ENCODE assay signal across 9 cellular contexts in genomic region chr6:31658983-31659648, GRCh38. TPM values are rescaled to one million over a fixed set of nuclear protein-coding genes. Genes with fewer than 3 reads are reported as not detected.
DNase-seq lines count a peak whose midpoint lies in the region; ATAC-seq, FAIRE-seq and TF ChIP-seq lines count a peak whose summit lies in the region.
"Had no signal": no experiment of that assay in that cellular context is flagged by ENCODE, and none has a peak within 500 bp of the region (broad histone marks: within the 10 kb centered on the region; RNA-seq: fewer than 3 reads in every experiment).

No MANE protein-coding gene starts in this region.

- H3K36me3 ChIP-seq in Caco-2 (ENCODE audit: control insufficient read depth, insufficient read depth, low read length) (peaks cover 9% of the 10 kb centered on the region), PC-9 (ENCODE audit: low read depth) (0 out of 2 replicates have a peak, but pooled peaks cover 10% of the 10 kb centered on the region), pancreas (no peaks in the 10 kb centered on the region)

- CTCF ChIA-PET in Caco-2 (lab: Charles Lee) (interaction anchor here (0.7 kb wide), 1 partner anchor 77 kb away, joined by 4 read pairs; the partner anchor contains the start of gene CLIC1), PC-9 (lab: Charles Lee) (no interaction called here)

- FAIRE-seq in pancreas (lab: Jason Lieb, UNC): no peak

- H3K27me3 Mint-ChIP-seq in Caco-2 (ENCODE audit: insufficient read depth, unreplicated experiment): no peaks in the 10 kb centered on the region

- POLR2A ChIA-PET in Caco-2 (lab: Charles Lee): interaction anchor here (1.0 to 2.4 kb wide), 2 partner anchors 31 to 156 kb away, joined by 4 to 5 read pairs; partner anchors contain the start of genes HSPA1A and HSPA1L
- POLR2A ChIA-PET in PC-9 (lab: Charles Lee; ENCODE audit: unreplicated experiment): no interaction called here

- intact Hi-C loops in Caco-2 (cut with micrococcal nuclease; ENCODE audit: unreplicated experiment) (no loop called here), PC-9 (cut with micrococcal nuclease; ENCODE audit: unreplicated experiment) (no loop called here), pancreas (cut with DNase I) (no loop called here)

- DNase-seq in Caco-2 (no peak), PC-9 (no peak), epithelial cell of prostate (ENCODE audit: low read depth, low spot score) (no peak), pancreas (no peak), dedifferentiated amniotic fluid mesenchymal stem cell (ENCODE audit: extremely low spot score) (no peak), NCI-H1436 (lab: John Stamatoyannopoulos, UW) (no peak)
- no peak for DNase-seq in activated CD4-positive, CD25-positive, alpha-beta regulatory T cell treated with anti-CD3 and anti-CD28 coated beads, Interleukin-2, amount 50 U/mL, for 72 hours
- DNase-seq: NCI-H146 had no signal

- 73 to 75% methylated on average over 13 of the region's 13 CpGs for WGBS in pancreas, 2 donors

- H3K9me3 ChIP-seq in Caco-2 (no peaks in the 10 kb centered on the region), PC-9 (ENCODE audit: insufficient read depth, low read depth) (no peaks in the 10 kb centered on the region), pancreas (no peaks in the 10 kb centered on the region)

- 0 out of 2 replicates have a peak, but pooled peaks cover 7% of the 10 kb centered on the region for H4K20me1 ChIP-seq in PC-9 (ENCODE audit: insufficient read depth)

- H3K4me2 ChIP-seq in PC-9: peak overlapping the region; percentile 88

- no peak for TF ChIP-seq CTCF in Caco-2 (IDR thresholded peaks at IDR 0.05; ENCODE audit: insufficient read depth in 1 of 2, low read depth in 1 of 2, low read length in 1 of 2, severe bottlenecking in 1 of 2, unreplicated experiment in 1 of 2)
- TF ChIP-seq CTCF in PC-9 (conservative IDR thresholded peaks at IDR 0.05): no peak
- TF ChIP-seq CTCF in pancreas (IDR thresholded peaks at IDR 0.05): no peak

- H3K4me3 Mint-ChIP-seq in Caco-2 (ENCODE audit: unreplicated experiment): peak overlapping the region; percentile 88

- ATAC-seq in pancreas (no peak), GM18867 (IDR thresholded peaks at IDR 0.05; ENCODE audit: unreplicated experiment) (no peak)

- no peak overlapping the region for H3K27ac ChIP-seq in PC-9
- peak overlapping the region; percentile 78 for H3K27ac ChIP-seq in epithelial cell of prostate
- no peak overlapping the region for H3K27ac ChIP-seq in pancreas

- no peaks in the 10 kb centered on the region for H3K9me2 ChIP-seq in PC-9 (ENCODE audit: insufficient read depth)

- peaks cover 47% of the 10 kb centered on the region for H3K4me1 Mint-ChIP-seq in Caco-2 (ENCODE audit: low read depth, unreplicated experiment)

- H3K4me3 ChIP-seq in Caco-2 (ENCODE audit: low read depth, low read length) (peak overlapping the region; percentile 53), PC-9 (peak overlapping the region; percentile 79), pancreas (peak overlapping the region in 3 of 4 donors; percentile 50 to 66 (median 63))

- peak overlapping the region; percentile 89 for H3K27ac Mint-ChIP-seq in Caco-2 (ENCODE audit: unreplicated experiment)

- H3K27me3 ChIP-seq in Caco-2 (replicated peaks; ENCODE audit: control insufficient read depth, insufficient read depth, low read length) (no peaks in the 10 kb centered on the region), PC-9 (ENCODE audit: insufficient read depth, low read depth) (no peaks in the 10 kb centered on the region), pancreas (no peaks in the 10 kb centered on the region)

- H3K36me3 Mint-ChIP-seq in Caco-2 (ENCODE audit: insufficient read depth, unreplicated experiment): peaks cover 73% of the 10 kb centered on the region

- H3K79me2 ChIP-seq in PC-9 (ENCODE audit: low read depth): peaks cover 44% of the 10 kb centered on the region

- H2AFZ ChIP-seq in PC-9: no peak overlapping the region

- BruUV-seq in Caco-2 (replicated peaks; lab: Mats Ljungman, UMichigan) (no TSS peak), PC-9 (replicated peaks; lab: Mats Ljungman, UMichigan) (no TSS peak)

- no peaks in the 10 kb centered on the region for H3K9me3 Mint-ChIP-seq in Caco-2 (ENCODE audit: unreplicated experiment)

- H3K4me1 ChIP-seq in Caco-2 (peaks cover 44% of the 10 kb centered on the region), PC-9 (replicated peaks; ENCODE audit: insufficient read depth) (peaks cover 23% of the 10 kb centered on the region), pancreas (peaks cover 19 to 27% (median 26%) of the 10 kb centered on the region in 3 donors)

- H3F3A ChIP-seq in PC-9 (ENCODE audit: insufficient read depth, low read depth): peaks cover 16% of the 10 kb centered on the region

RNA-seq across cellular contexts. Expression of gene C6orf47, which starts 1.5 kb away (rescaled TPM):
- total RNA-seq in Caco-2 (2022) (19.4 and 19.7 TPM in 2 replicates), PC-9 (2021) (17.2 and 17.8 TPM in 2 replicates), pancreas (10 to 100 TPM in 1 of 6 donors, 1 to 10 TPM in 5; 6.9 to 12.0 (median 9.0) TPM)
- polyA plus RNA-seq in pancreas: 10 to 100 TPM; 10.8 to 11.2 TPM

RNA-seq across cellular contexts. Expression of gene APOM, which starts 3.4 kb away (rescaled TPM):
- total RNA-seq in Caco-2 (2022) (14.8 and 15.8 TPM in 2 replicates), PC-9 (2021) (2.7 and 2.9 TPM in 2 replicates), pancreas (1 to 10 TPM in 3 of 6 donors, under 1 TPM in 3; 0.62 to 2.6 (median 0.98) TPM)
- polyA plus RNA-seq in pancreas: 1 to 10 TPM; 3.4 to 5.0 TPM

RNA-seq across cellular contexts. Expression of gene GPANK1, which starts 5.7 kb away (rescaled TPM):
- 20.3 TPM in 2 replicates for total RNA-seq in Caco-2 (2022)
- total RNA-seq in PC-9 (2021): 11.5 and 13.0 TPM in 2 replicates
- total RNA-seq in pancreas: 1 to 10 TPM; 5.5 to 9.5 (median 6.1) TPM
- polyA plus RNA-seq in pancreas: 10 to 100 TPM; 11.2 to 11.6 TPM

RNA-seq across cellular contexts. Expression of gene BAG6, which starts 6.7 kb away (rescaled TPM):
- total RNA-seq in Caco-2 (2022): 354 and 376 TPM in 2 replicates
- total RNA-seq in PC-9 (2021): 336 and 358 TPM in 2 replicates
- 100 to 1,000 TPM in 4 of 6 donors, 10 to 100 TPM in 2; 93.3 to 160 (median 113) TPM for total RNA-seq in pancreas
- 100 to 1,000 TPM; 283 to 292 TPM for polyA plus RNA-seq in pancreas

RNA-seq across cellular contexts. Expression of gene CSNK2B, which starts 6.8 kb away (rescaled TPM):
- total RNA-seq in Caco-2 (2022) (219 and 221 TPM in 2 replicates), PC-9 (2021) (152 and 173 TPM in 2 replicates), pancreas (10 to 100 TPM; 48.1 to 65.9 (median 57.8) TPM)
- polyA plus RNA-seq in pancreas: 100 to 1,000 TPM in 1 of 2 donors, 10 to 100 TPM in 1; 86.8 to 116 TPM
